ENCODE assay signal across 19 cellular contexts in genomic region chr2:33177627-33178026, GRCh38.
"Had no signal": no experiment of that assay in that cellular context is flagged by ENCODE, and none has a peak within 500 bp of the region (broad histone marks: within the 10 kb centered on the region; RNA-seq: fewer than 3 reads in every experiment).

No MANE protein-coding gene starts in this region.

- H3K9me3 ChIP-seq: MG63, SK-N-SH had no signal

- ATAC-seq: Panc1 had no signal

- H3K4me3 ChIP-seq: MG63 had no signal

- DNase-seq: Karpas-422, KG1, MG63, NCI-H1092 treated with DMSO at 0.1 percent for 48 hours, NCI-H1436, NCI-H187, NCI-H2029, NCI-H2081 treated with DMSO at 0.1 percent for 48 hours, NCI-H2171, NCI-H226, NCI-H446, NCI-H510A, NCI-H524 treated with DMSO at 0.1 percent for 48 hours, NCI-H69, NCI-H774, SHP77, SK-N-SH had no signal

- H3K27me3 ChIP-seq: MG63 had no signal

- H3K9me2 ChIP-seq: SK-N-SH had no signal

- H3K4me2 ChIP-seq: SK-N-SH had no signal

- H3K9ac ChIP-seq: SK-N-SH had no signal

- H3K27ac ChIP-seq: RWPE1 had no signal
